ENCODE assay signal across 8 cellular contexts in the genomic region with DNA sequence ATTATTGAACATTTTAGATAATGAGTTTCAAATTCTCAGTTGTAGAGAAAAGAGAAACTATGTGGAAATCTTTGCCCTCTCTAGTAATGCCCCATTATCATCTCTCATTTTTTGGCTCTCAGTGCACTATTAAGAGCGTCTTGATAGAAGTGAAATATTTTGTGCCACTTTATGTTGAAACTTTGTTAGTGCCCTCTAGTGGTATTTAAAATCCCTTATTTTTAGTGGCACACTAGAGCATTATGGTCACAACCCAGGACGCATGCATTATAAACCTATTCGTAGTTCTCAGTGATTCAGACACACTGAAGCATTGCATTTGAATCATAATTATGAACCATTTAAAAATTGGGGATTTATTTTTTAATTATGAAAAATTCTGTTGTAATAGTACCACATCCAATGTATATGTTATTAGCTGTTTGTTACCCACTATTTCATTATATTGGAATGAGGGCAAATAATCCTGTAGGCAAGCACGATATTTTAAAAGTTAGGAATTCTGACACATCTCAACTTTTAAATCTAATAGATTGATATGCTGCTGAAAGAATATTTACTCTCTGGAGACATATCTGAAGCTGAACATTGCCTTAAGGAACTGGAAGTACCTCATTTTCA. TPM values are rescaled to one million over a fixed set of nuclear protein-coding genes. Genes with fewer than 3 reads are reported as not detected.
DNase-seq lines count a peak whose midpoint lies in the region; ATAC-seq, FAIRE-seq and TF ChIP-seq lines count a peak whose summit lies in the region.

No MANE protein-coding gene starts in this region.

- no peak overlapping the region for H3K9ac ChIP-seq in mammary epithelial cell (ENCODE audit: insufficient read depth, low read length)

- no peak overlapping the region for H3K27ac ChIP-seq in mammary epithelial cell (ENCODE audit: insufficient read depth, low read depth, low read length)

- peaks cover 4% of the 10 kb centered on the region for H3K79me2 ChIP-seq in mammary epithelial cell (ENCODE audit: insufficient read depth, low read length)

- peaks cover 3% of the 10 kb centered on the region for H3K4me1 ChIP-seq in mammary epithelial cell (ENCODE audit: insufficient read depth, low read length)

- peak; percentile 23 for TF ChIP-seq CTCF in AG04449 (IDR thresholded peaks at IDR 0.05; ENCODE audit: insufficient read depth, low read length, missing control alignments)
- TF ChIP-seq CTCF in GM10266 (IDR thresholded peaks at IDR 0.05; ENCODE audit: control insufficient read depth, insufficient read depth, low read depth, missing control alignments) = peak; percentile 53
- TF ChIP-seq CTCF in mammary epithelial cell (conservative IDR thresholded peaks at IDR 0.05 in 1 of 2, IDR thresholded peaks at IDR 0.05 in 1 of 2; ENCODE audit: extremely low read depth in 1 of 2, insufficient read depth in 1 of 2, low read depth in 1 of 2, low read length in 2 of 2) = peak; percentile 43 to 52

- POLR2A ChIA-PET in AG04449 (lab: Yijun Ruan, JAX) = no interaction called here

- H3K4me3 ChIP-seq in AG04449 (ENCODE audit: low read depth, low read length) (no peak overlapping the region), mammary epithelial cell (replicated peaks in 1 of 3; ENCODE audit: insufficient read depth in 1 of 3, low read depth in 2 of 3, low read length in 3 of 3) (no peak overlapping the region)

- dilution Hi-C loops in mammary epithelial cell (cut with HindIII; ENCODE audit: low sequenced_read_pairs) = no loop called here

- WGBS in mammary epithelial cell (ENCODE audit: low coverage, missing lambda C conversion rate) = 25% methylated on average over 4 of the region's 4 CpGs

- intact Hi-C loops in mammary epithelial cell (cut with micrococcal nuclease) = loop anchor here (1.0 to 5.0 kb wide), 4 partner anchors 89 to 581 kb away; no protein-coding TSS in a partner anchor

- CTCF ChIA-PET in AG04449 (lab: Yijun Ruan, JAX) (interaction anchor here (1.0 to 6.6 kb wide), 17 partner anchors 10 to 288 kb away, joined by 3 to 56 read pairs (median 7); no protein-coding TSS in a partner anchor), mammary epithelial cell (lab: Charles Lee; ENCODE audit: low non-redundant PET) (interaction anchor here (0.6 kb wide), 1 partner anchor 90 kb away, joined by 3 read pairs; no protein-coding TSS in a partner anchor)

- H3K9me3 ChIP-seq in mammary epithelial cell (replicated peaks; ENCODE audit: insufficient read depth, low read length) = no peaks in the 10 kb centered on the region

- no peak overlapping the region for H3K4me2 ChIP-seq in mammary epithelial cell (ENCODE audit: insufficient read depth, low read depth, low read length)

- H3K27me3 ChIP-seq in mammary epithelial cell (ENCODE audit: insufficient read depth, low read length) = no peaks in the 10 kb centered on the region

- DNase-seq in AG04449 (ENCODE audit: low read depth, low spot score) (no peak), GM10266 (ENCODE audit: extremely low spot score) (peak; percentile 13), NCI-H748 (lab: John Stamatoyannopoulos, UW; ENCODE audit: unreplicated experiment) (peak; percentile 21), mammary epithelial cell (peak; percentile 28), left lobe of liver (ENCODE audit: low spot score) (no peak), urothelium cell line (ENCODE audit: low spot score) (peak; percentile 31), OCI-M2 (lab: John Stamatoyannopoulos, UW; ENCODE audit: unreplicated experiment) (no peak)

- H2AFZ ChIP-seq in mammary epithelial cell (ENCODE audit: low read depth, low read length) = no peak overlapping the region

- BruUV-seq in mammary epithelial cell (replicated peaks; lab: Mats Ljungman, UMichigan) = no TSS peak

- H3K36me3 ChIP-seq in mammary epithelial cell (ENCODE audit: insufficient read depth, low read length) = peaks cover 21% of the 10 kb centered on the region

- no peaks in the 10 kb centered on the region for H4K20me1 ChIP-seq in mammary epithelial cell (ENCODE audit: insufficient read depth, low read length)

- ATAC-seq in HG02884 (IDR thresholded peaks at IDR 0.05; ENCODE audit: unreplicated experiment) = peak; percentile 87
- ATAC-seq in left lobe of liver = peak; percentile 88

- in situ Hi-C loops in mammary epithelial cell (cut with MboI; ENCODE audit: low sequenced_read_pairs in 2 of 2) = loop anchor here in 1 of 2 donors (25.0 kb wide), 1 partner anchor 281 kb away; no protein-coding TSS in a partner anchor

- FAIRE-seq in urothelium cell line (lab: Jason Lieb, UNC) = no peak

RNA-seq across cellular contexts. Expression of a gene that starts 21.9 kb away (rescaled TPM):
- total RNA-seq in mammary epithelial cell = 100 to 1,000 TPM; 123 to 133 TPM
- 47.0 TPM for polyA plus RNA-seq in mammary epithelial cell
- polyA minus RNA-seq in mammary epithelial cell = 80.5 TPM
- total RNA-seq in left lobe of liver = 30.3 TPM

RNA-seq across cellular contexts. Expression of a gene that starts 25.3 kb away (rescaled TPM):
- total RNA-seq in mammary epithelial cell (10 to 100 TPM in 1 of 2 donors, 1 to 10 TPM in 1; 9.3 to 25.0 TPM), left lobe of liver (11.1 TPM)
- 10.1 TPM for polyA plus RNA-seq in mammary epithelial cell
- polyA minus RNA-seq in mammary epithelial cell = not detected

RNA-seq across cellular contexts. Expression of a gene that starts 25.7 kb away (rescaled TPM):
- total RNA-seq in mammary epithelial cell (10 to 100 TPM; 51.1 to 59.0 TPM), left lobe of liver (20.3 TPM)
- polyA plus RNA-seq in mammary epithelial cell = 11.9 TPM
- polyA minus RNA-seq in mammary epithelial cell = 27.4 TPM

Comparison
In these comparisons a context has a peak if more than half of its experiments do, and no peak if none do; other contexts are left out.
1. DNase-seq: peak in GM10266 (single experiment), NCI-H748 (single experiment), mammary epithelial cell (single experiment) and urothelium cell line (single experiment); none in AG04449 (single experiment), left lobe of liver (single experiment) and OCI-M2 (single experiment).
2. Peak in every context shown above with its lines, with median percentiles within 50 percentile points of each other: CTCF ChIP-seq.